In the genomic region with DNA sequence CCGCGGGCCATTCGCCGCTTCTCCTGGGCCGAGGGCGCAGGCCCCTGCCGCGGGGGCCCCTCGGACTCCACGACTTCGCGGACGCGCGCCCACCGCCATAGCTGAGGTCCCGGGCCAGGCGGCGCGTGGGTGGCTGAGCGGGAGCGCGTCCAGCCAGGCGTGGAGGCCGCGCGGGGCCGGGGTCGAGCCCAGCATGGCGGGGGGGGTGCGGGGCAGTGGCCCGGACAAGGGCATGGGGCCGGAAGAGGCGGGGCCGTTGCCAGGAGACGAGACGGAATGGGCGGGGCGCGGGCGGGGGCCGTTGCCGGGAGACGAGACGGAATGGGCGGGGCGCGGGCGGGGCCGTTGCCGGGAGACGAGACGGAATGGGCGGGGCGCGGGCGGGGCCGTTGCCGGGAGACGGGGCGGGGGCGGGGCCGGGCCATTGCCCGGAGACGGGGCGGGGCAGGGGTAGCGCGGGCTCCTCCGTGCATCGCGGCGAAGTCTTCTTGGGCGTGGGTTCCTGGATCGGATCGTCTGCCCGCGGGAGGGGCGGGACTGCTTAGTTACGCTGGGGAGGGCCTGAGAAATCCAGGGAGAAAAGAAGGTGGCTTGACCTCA, we compare ENCODE assay signal across 9 cellular contexts. TPM values are rescaled to one million over a fixed set of nuclear protein-coding genes. Genes with fewer than 3 reads are reported as not detected.
DNase-seq lines count a peak whose midpoint lies in the region; ATAC-seq and TF ChIP-seq lines count a peak whose summit lies in the region.
"Had no signal": no experiment of that assay in that cellular context is flagged by ENCODE, and none has a peak within 500 bp of the region (broad histone marks: within the 10 kb centered on the region; RNA-seq: fewer than 3 reads in every experiment).

No MANE protein-coding gene starts in this region.

- no peaks in the 10 kb centered on the region for H3K27me3 ChIP-seq in CD4-positive, alpha-beta memory T cell (ENCODE audit: insufficient read depth, low read length)
- H3K27me3 ChIP-seq in Peyer's patch = no peaks in the 10 kb centered on the region

- intact Hi-C loops in CD4-positive, alpha-beta memory T cell (cut with micrococcal nuclease) = loop anchor here (2.0 to 5.0 kb wide), 3 partner anchors 13 to 130 kb away; a partner anchor contains a TSS
- intact Hi-C loops in activated T-helper 1 cell treated with anti-CD3 and anti-CD28 coated beads, Interleukin-12 subunit alpha, Interleukin-12 subunit beta, Interleukin-2, Interleukin-4 antibody, amounts not matched to agents 30 ng/mL and 10 ng/mL and 1 ng/mL, durations not matched to agents 14 hours and 24 hours and 36 hours (cut with micrococcal nuclease) = loop anchor here (1.0 to 5.0 kb wide), 4 partner anchors 13 to 725 kb away; a partner anchor contains a TSS

- H3K36me3 ChIP-seq in CD4-positive, alpha-beta memory T cell (ENCODE audit: insufficient read depth, low read length) = no peaks in the 10 kb centered on the region
- H3K36me3 ChIP-seq in Peyer's patch = no peaks in the 10 kb centered on the region

- peak overlapping the region in 1 of 2 donors; percentile 46 for H3K4me3 ChIP-seq in CD4-positive, alpha-beta memory T cell (ENCODE audit: low read length in 2 of 2)
- peak overlapping the region; percentile 69 to 96 (median 86) for H3K4me3 ChIP-seq in Peyer's patch

- peak; percentile 75 to 83 (median 78) for DNase-seq in CD4-positive, alpha-beta memory T cell
- peak; percentile 89 to 95 (median 91) for DNase-seq in Peyer's patch
- DNase-seq in activated T-helper 1 cell treated with anti-CD3 and anti-CD28 coated beads, Interleukin-12 subunit alpha, Interleukin-12 subunit beta, Interleukin-2, Interleukin-4 antibody, amounts not matched to agents 30 ng/mL and 10 ng/mL and 1 ng/mL, durations not matched to agents 14 hours and 24 hours and 36 hours (ENCODE audit: low spot score) = peak; percentile 76
- DNase-seq in fibroblast of gingiva (ENCODE audit: low read depth) = peak; percentile 60
- peak; percentile 62 to 92 (median 75) for DNase-seq in naive thymus-derived CD8-positive, alpha-beta T cell
- peak; percentile 86 for DNase-seq in stimulated activated naive CD4-positive, alpha-beta T cell treated with Interleukin-2 at 50 U/mL for 16 hours (lab: John Stamatoyannopoulos, UW)

- CTCF ChIA-PET in CD4-positive, alpha-beta memory T cell (lab: Charles Lee; ENCODE audit: partially characterized antibody) = interaction anchor here (1.4 kb wide), 2 partner anchors 16 to 46 kb away, joined by 5 to 9 read pairs; no protein-coding TSS in a partner anchor

- peaks cover 29 to 86% (median 66%) of the 10 kb centered on the region in 4 donors for H3K4me1 Mint-ChIP-seq in CD4-positive, alpha-beta memory T cell
- peaks cover 56% of the 10 kb centered on the region for H3K4me1 Mint-ChIP-seq in activated T-helper 1 cell treated with anti-CD3 and anti-CD28 coated beads, Interleukin-12 subunit alpha, Interleukin-12 subunit beta, Interleukin-2, Interleukin-4 antibody, amounts not matched to agents 30 ng/mL and 10 ng/mL and 1 ng/mL, durations not matched to agents 14 hours and 24 hours and 36 hours (ENCODE audit: low read depth)
- H3K4me1 Mint-ChIP-seq in naive thymus-derived CD8-positive, alpha-beta T cell = peaks cover 17 to 74% (median 67%) of the 10 kb centered on the region in 4 donors

- H3K36me3 Mint-ChIP-seq in CD4-positive, alpha-beta memory T cell = peaks cover 0 to 15% of the 10 kb centered on the region in 2 donors
- peaks cover 14% of the 10 kb centered on the region for H3K36me3 Mint-ChIP-seq in activated T-helper 1 cell treated with anti-CD3 and anti-CD28 coated beads, Interleukin-12 subunit alpha, Interleukin-12 subunit beta, Interleukin-2, Interleukin-4 antibody, amounts not matched to agents 30 ng/mL and 10 ng/mL and 1 ng/mL, durations not matched to agents 14 hours and 24 hours and 36 hours (ENCODE audit: low read depth)
- no peaks in the 10 kb centered on the region for H3K36me3 Mint-ChIP-seq in naive thymus-derived CD8-positive, alpha-beta T cell

- TF ChIP-seq POLR2A in Peyer's patch (IDR thresholded peaks at IDR 0.05) = peak in 1 of 2 donors; percentile 48

- ATAC-seq in GM19395 (IDR thresholded peaks at IDR 0.05; ENCODE audit: unreplicated experiment) (peak; percentile 62), HG03469 (IDR thresholded peaks at IDR 0.05; ENCODE audit: unreplicated experiment) (peak; percentile 27)
- ATAC-seq in naive thymus-derived CD8-positive, alpha-beta T cell = peak; percentile 38 to 45

- no peak for TF ChIP-seq CTCF in Peyer's patch (IDR thresholded peaks at IDR 0.05)

- peaks cover 85% of the 10 kb centered on the region for H3K4me1 ChIP-seq in CD4-positive, alpha-beta memory T cell (ENCODE audit: insufficient read depth, low read length)
- H3K4me1 ChIP-seq in Peyer's patch = peaks cover 10 to 67% (median 33%) of the 10 kb centered on the region in 4 donors

- H3K9me3 ChIP-seq in CD4-positive, alpha-beta memory T cell (ENCODE audit: control insufficient read depth in 1 of 2, low read length in 2 of 2) = no peaks in the 10 kb centered on the region
- H3K9me3 ChIP-seq in Peyer's patch = no peaks in the 10 kb centered on the region

- peak overlapping the region; percentile 83 for H3K27ac ChIP-seq in CD4-positive, alpha-beta memory T cell (ENCODE audit: low read depth, low read length)
- peak overlapping the region; percentile 87 to 96 (median 91) for H3K27ac ChIP-seq in Peyer's patch

- H3K4me3 Mint-ChIP-seq in CD4-positive, alpha-beta memory T cell = peak overlapping the region; percentile 70 to 79 (median 76)
- H3K4me3 Mint-ChIP-seq in activated T-helper 1 cell treated with anti-CD3 and anti-CD28 coated beads, Interleukin-12 subunit alpha, Interleukin-12 subunit beta, Interleukin-2, Interleukin-4 antibody, amounts not matched to agents 30 ng/mL and 10 ng/mL and 1 ng/mL, durations not matched to agents 14 hours and 24 hours and 36 hours = peak overlapping the region; percentile 65
- H3K4me3 Mint-ChIP-seq in naive thymus-derived CD8-positive, alpha-beta T cell = peak overlapping the region; percentile 71 to 87 (median 77)

- H3K9me3 Mint-ChIP-seq in CD4-positive, alpha-beta memory T cell = no peaks in the 10 kb centered on the region
- no peaks in the 10 kb centered on the region for H3K9me3 Mint-ChIP-seq in activated T-helper 1 cell treated with anti-CD3 and anti-CD28 coated beads, Interleukin-12 subunit alpha, Interleukin-12 subunit beta, Interleukin-2, Interleukin-4 antibody, amounts not matched to agents 30 ng/mL and 10 ng/mL and 1 ng/mL, durations not matched to agents 14 hours and 24 hours and 36 hours
- H3K9me3 Mint-ChIP-seq in naive thymus-derived CD8-positive, alpha-beta T cell = no peaks in the 10 kb centered on the region

- H3K27me3 Mint-ChIP-seq in CD4-positive, alpha-beta memory T cell = peaks cover 0 to 4% of the 10 kb centered on the region in 2 donors
- H3K27me3 Mint-ChIP-seq in activated T-helper 1 cell treated with anti-CD3 and anti-CD28 coated beads, Interleukin-12 subunit alpha, Interleukin-12 subunit beta, Interleukin-2, Interleukin-4 antibody, amounts not matched to agents 30 ng/mL and 10 ng/mL and 1 ng/mL, durations not matched to agents 14 hours and 24 hours and 36 hours (ENCODE audit: insufficient read depth) = peaks cover 5% of the 10 kb centered on the region
- no peaks in the 10 kb centered on the region for H3K27me3 Mint-ChIP-seq in naive thymus-derived CD8-positive, alpha-beta T cell

- H3K27ac Mint-ChIP-seq in CD4-positive, alpha-beta memory T cell = peak overlapping the region; percentile 90 to 98 (median 92)
- peak overlapping the region; percentile 48 for H3K27ac Mint-ChIP-seq in activated T-helper 1 cell treated with anti-CD3 and anti-CD28 coated beads, Interleukin-12 subunit alpha, Interleukin-12 subunit beta, Interleukin-2, Interleukin-4 antibody, amounts not matched to agents 30 ng/mL and 10 ng/mL and 1 ng/mL, durations not matched to agents 14 hours and 24 hours and 36 hours
- peak overlapping the region in 9 of 10 donors; percentile 74 to 95 (median 86) for H3K27ac Mint-ChIP-seq in naive thymus-derived CD8-positive, alpha-beta T cell

- POLR2A ChIA-PET in CD4-positive, alpha-beta memory T cell (lab: Charles Lee; ENCODE audit: partially characterized antibody) = interaction anchor here (1.0 to 13.2 kb wide), 5 partner anchors 14 to 111 kb away, joined by 4 to 236 read pairs (median 6); a partner anchor contains a TSS
- POLR2A ChIA-PET in naive thymus-derived CD8-positive, alpha-beta T cell (lab: Charles Lee) = interaction anchor here (4.0 kb wide), 1 partner anchor 13 kb away, joined by 39 read pairs; a partner anchor contains a TSS

RNA-seq across cellular contexts. Expression of a gene that starts 14.8 kb away (rescaled TPM):
- 10 to 100 TPM; 87.2 to 90.3 TPM for total RNA-seq in CD4-positive, alpha-beta memory T cell
- 10 to 100 TPM; 63.9 to 97.8 TPM for polyA plus RNA-seq in CD4-positive, alpha-beta memory T cell
- 10 to 100 TPM in 1 of 4 donors, 1 to 10 TPM in 3; 5.4 to 12.4 (median 6.4) TPM for total RNA-seq in Peyer's patch
- total RNA-seq in activated T-helper 1 cell treated with anti-CD3 and anti-CD28 coated beads, Interleukin-12 subunit alpha, Interleukin-12 subunit beta, Interleukin-2, Interleukin-4 antibody, amounts not matched to agents 30 ng/mL and 10 ng/mL and 1 ng/mL, durations not matched to agents 14 hours and 24 hours and 36 hours = 133 and 138 TPM in 2 replicates
- 1 to 10 TPM; 8.5 to 9.4 TPM for total RNA-seq in naive thymus-derived CD8-positive, alpha-beta T cell
- polyA plus RNA-seq in naive thymus-derived CD8-positive, alpha-beta T cell = 10 to 100 TPM in 1 of 3 donors, 1 to 10 TPM in 2; 7.8 to 28.4 (median 9.5) TPM

RNA-seq across cellular contexts. Expression of a gene that starts 24.2 kb away (rescaled TPM):
- not detected for total RNA-seq in CD4-positive, alpha-beta memory T cell
- not detected for polyA plus RNA-seq in CD4-positive, alpha-beta memory T cell
- under 1 TPM in 1 of 4 donors, not detected in 3; 0.54 TPM for total RNA-seq in Peyer's patch
- total RNA-seq in activated T-helper 1 cell treated with anti-CD3 and anti-CD28 coated beads, Interleukin-12 subunit alpha, Interleukin-12 subunit beta, Interleukin-2, Interleukin-4 antibody, amounts not matched to agents 30 ng/mL and 10 ng/mL and 1 ng/mL, durations not matched to agents 14 hours and 24 hours and 36 hours = not detected in 2 replicates
- not detected for total RNA-seq in naive thymus-derived CD8-positive, alpha-beta T cell
- not detected for polyA plus RNA-seq in naive thymus-derived CD8-positive, alpha-beta T cell
- total RNA-seq: dermis microvascular lymphatic vessel endothelial cell had no signal

RNA-seq across cellular contexts. Expression of a gene that starts 31.8 kb away (rescaled TPM):
- total RNA-seq in CD4-positive, alpha-beta memory T cell = not detected
- not detected for polyA plus RNA-seq in CD4-positive, alpha-beta memory T cell
- not detected for total RNA-seq in Peyer's patch
- total RNA-seq in activated T-helper 1 cell treated with anti-CD3 and anti-CD28 coated beads, Interleukin-12 subunit alpha, Interleukin-12 subunit beta, Interleukin-2, Interleukin-4 antibody, amounts not matched to agents 30 ng/mL and 10 ng/mL and 1 ng/mL, durations not matched to agents 14 hours and 24 hours and 36 hours = 0.17 TPM in 1 of 2 replicates, not detected in the other
- not detected for total RNA-seq in naive thymus-derived CD8-positive, alpha-beta T cell
- not detected for polyA plus RNA-seq in naive thymus-derived CD8-positive, alpha-beta T cell
- total RNA-seq: dermis microvascular lymphatic vessel endothelial cell had no signal

RNA-seq across cellular contexts. Expression of a gene that starts 46.8 kb away (rescaled TPM):
- 10 to 100 TPM; 66.5 to 74.0 TPM for total RNA-seq in CD4-positive, alpha-beta memory T cell
- 10 to 100 TPM; 14.1 to 40.8 TPM for polyA plus RNA-seq in CD4-positive, alpha-beta memory T cell
- total RNA-seq in Peyer's patch = 10 to 100 TPM; 40.1 to 85.0 (median 67.8) TPM
- 57.6 and 65.0 TPM in 2 replicates for total RNA-seq in activated T-helper 1 cell treated with anti-CD3 and anti-CD28 coated beads, Interleukin-12 subunit alpha, Interleukin-12 subunit beta, Interleukin-2, Interleukin-4 antibody, amounts not matched to agents 30 ng/mL and 10 ng/mL and 1 ng/mL, durations not matched to agents 14 hours and 24 hours and 36 hours
- 10 to 100 TPM; 61.4 to 72.9 TPM for total RNA-seq in naive thymus-derived CD8-positive, alpha-beta T cell
- polyA plus RNA-seq in naive thymus-derived CD8-positive, alpha-beta T cell = 10 to 100 TPM; 24.7 to 35.6 (median 32.0) TPM

RNA-seq across cellular contexts. Expression of a gene that starts 46.9 kb away (rescaled TPM):
- 10 to 100 TPM; 31.5 to 33.1 TPM for total RNA-seq in CD4-positive, alpha-beta memory T cell
- 100 to 1,000 TPM in 1 of 2 donors, 10 to 100 TPM in 1; 69.0 to 107 TPM for polyA plus RNA-seq in CD4-positive, alpha-beta memory T cell
- 10 to 100 TPM; 25.7 to 42.9 (median 30.5) TPM for total RNA-seq in Peyer's patch
- 69.6 and 76.3 TPM in 2 replicates for total RNA-seq in activated T-helper 1 cell treated with anti-CD3 and anti-CD28 coated beads, Interleukin-12 subunit alpha, Interleukin-12 subunit beta, Interleukin-2, Interleukin-4 antibody, amounts not matched to agents 30 ng/mL and 10 ng/mL and 1 ng/mL, durations not matched to agents 14 hours and 24 hours and 36 hours
- 10 to 100 TPM; 38.0 to 38.3 TPM for total RNA-seq in naive thymus-derived CD8-positive, alpha-beta T cell
- 10 to 100 TPM; 75.9 to 80.4 (median 79.2) TPM for polyA plus RNA-seq in naive thymus-derived CD8-positive, alpha-beta T cell

Comparison
In these comparisons a context has a peak if more than half of its experiments do, and no peak if none do; other contexts are left out.
1. RNA of a gene that starts 14.8 kb away (total RNA-seq): 133 to 138 TPM in activated T-helper 1 cell treated with anti-CD3 and anti-CD28 coated beads, Interleukin-12 subunit alpha, Interleukin-12 subunit beta, Interleukin-2, Interleukin-4 antibody, amounts not matched to agents 30 ng/mL and 10 ng/mL and 1 ng/mL, durations not matched to agents 14 hours and 24 hours and 36 hours and 87.2 to 90.3 TPM in CD4-positive, alpha-beta memory T cell; 8.5 to 9.4 TPM in naive thymus-derived CD8-positive, alpha-beta T cell and 5.4 to 12.4 TPM in Peyer's patch; every median in the first group is over 4 times any median in the second.
2. Peak in every context shown above with its lines, with median percentiles within 50 percentile points of each other: DNase-seq, H3K27ac Mint-ChIP-seq, H3K4me3 Mint-ChIP-seq and ATAC-seq.